8 cellular contexts compared by ENCODE assay signal in genomic region chr6:16741112-16742016, GRCh38. TPM values are rescaled to one million over a fixed set of nuclear protein-coding genes. Genes with fewer than 3 reads are reported as not detected.
DNase-seq lines count a peak whose midpoint lies in the region; ATAC-seq, FAIRE-seq and TF ChIP-seq lines count a peak whose summit lies in the region.

No MANE protein-coding gene starts in this region.

- DNase-seq in AG08396 (ENCODE audit: low spot score) (peak; percentile 65), H54 (ENCODE audit: insufficient read length, low spot score) (peak; percentile 39), SW480 (ENCODE audit: low spot score) (peak; percentile 76), left ventricle myocardium superior (no peak), upper lobe of right lung (no peak), SKM-1 (lab: John Stamatoyannopoulos, UW; ENCODE audit: unreplicated experiment) (no peak)
- no peak for DNase-seq in activated effector memory CD4-positive, alpha-beta T cell treated with anti-CD3 and anti-CD28 coated beads, Interleukin-2, amount 50 U/mL, for 16 hours

- no peak for TF ChIP-seq CTCF in upper lobe of right lung (IDR thresholded peaks at IDR 0.05)

- no peak for TF ChIP-seq POLR2A in H54 (IDR thresholded peaks at IDR 0.05; ENCODE audit: low read depth, low read length)

- no peak overlapping the region for H3K4me3 ChIP-seq in upper lobe of right lung

- no peaks in the 10 kb centered on the region for H3K27me3 ChIP-seq in upper lobe of right lung

- no peaks in the 10 kb centered on the region for H3K9me3 ChIP-seq in upper lobe of right lung

- peak; percentile 99 for FAIRE-seq in H54 (lab: Jason Lieb, UNC)

- ATAC-seq in left ventricle myocardium superior (peak; percentile 49), upper lobe of right lung (peak; percentile 74), HG03457 (IDR thresholded peaks at IDR 0.05; ENCODE audit: unreplicated experiment) (no peak)

- peak overlapping the region; percentile 43 for H3K27ac ChIP-seq in upper lobe of right lung

- intact Hi-C loops in left ventricle myocardium superior (cut with micrococcal nuclease) (no loop called here), upper lobe of right lung (cut with DNase I) (no loop called here)

- peaks cover 75% of the 10 kb centered on the region for H3K4me1 ChIP-seq in upper lobe of right lung

- peaks cover 5% of the 10 kb centered on the region for H3K36me3 ChIP-seq in upper lobe of right lung

RNA-seq across cellular contexts. Expression of gene ATXN1, which starts 19.9 kb away (rescaled TPM):
- 45.2 TPM for total RNA-seq in left ventricle myocardium superior
- total RNA-seq in upper lobe of right lung, result 71.2 TPM

Comparison
In these comparisons a context has a peak if more than half of its experiments do, and no peak if none do; other contexts are left out.
1. DNase-seq: peak in AG08396 (single experiment), H54 (single experiment) and SW480 (single experiment); none in left ventricle myocardium superior (single experiment), upper lobe of right lung (single experiment), SKM-1 (single experiment) and activated effector memory CD4-positive, alpha-beta T cell treated with anti-CD3 and anti-CD28 coated beads, Interleukin-2, amount 50 U/mL, for 16 hours (single experiment).